Comparison of ENCODE assay signal across 7 cellular contexts in the genomic region with DNA sequence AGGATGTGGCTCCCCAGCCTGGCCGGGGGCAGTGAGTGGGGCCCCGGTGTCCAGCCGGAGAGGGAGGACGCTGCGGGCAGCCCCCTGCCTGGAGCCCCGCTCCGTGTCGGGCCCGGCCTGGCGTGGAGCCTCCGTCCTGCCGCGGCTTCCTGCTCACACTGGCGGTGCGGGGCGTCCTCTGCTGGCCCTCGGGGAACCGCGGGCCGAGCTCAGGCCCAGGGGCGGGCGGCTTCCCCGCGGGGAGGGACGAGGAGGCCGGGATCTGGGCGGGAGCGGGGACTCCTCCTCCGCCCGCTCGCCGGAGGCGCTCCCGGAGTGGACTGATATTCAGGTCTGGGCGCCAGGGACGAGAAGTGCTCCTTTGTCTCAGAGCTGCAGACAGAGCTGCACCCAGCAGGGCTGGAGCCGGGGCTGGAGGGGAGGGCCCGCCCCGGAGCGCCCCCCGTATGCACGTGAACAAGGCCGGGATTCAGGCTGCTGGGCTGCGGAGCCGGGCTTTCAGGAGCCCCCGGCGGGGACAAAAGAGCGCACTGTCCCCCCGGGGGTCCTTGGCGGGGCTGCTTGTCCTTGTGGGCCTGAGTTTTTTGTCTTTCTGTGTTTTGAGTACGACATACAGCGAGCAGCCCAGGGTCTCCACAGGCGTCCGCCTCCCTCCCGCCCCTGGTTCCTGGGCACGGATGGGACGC. TPM values are rescaled to one million over a fixed set of nuclear protein-coding genes. Genes with fewer than 3 reads are reported as not detected.
DNase-seq lines count a peak whose midpoint lies in the region; ATAC-seq and TF ChIP-seq lines count a peak whose summit lies in the region.

No MANE protein-coding gene starts in this region.

- POLR2A ChIA-PET in HEK293T (lab: Yijun Ruan, JAX), result no interaction called here

- H3K36me3 ChIP-seq in NT2/D1 (ENCODE audit: insufficient read depth, insufficient read length, low read length), result no peaks in the 10 kb centered on the region
- no peaks in the 10 kb centered on the region for H3K36me3 ChIP-seq in ovary

- no peak for TF ChIP-seq EP300 in ovary (IDR thresholded peaks at IDR 0.05)

- H3K9me3 ChIP-seq in NT2/D1 (ENCODE audit: insufficient read depth, low read length) (no peaks in the 10 kb centered on the region), ovary (no peaks in the 10 kb centered on the region)

- peak overlapping the region; percentile 62 to 76 for H3K27ac ChIP-seq in ovary

- peak; percentile 65 to 85 (median 77) for TF ChIP-seq CTCF in ovary (IDR thresholded peaks at IDR 0.05)

- H3K27me3 ChIP-seq in NT2/D1 (ENCODE audit: insufficient read depth, insufficient read length) (peaks cover 6% of the 10 kb centered on the region), ovary (no peaks in the 10 kb centered on the region)

- H3K4me1 ChIP-seq in NT2/D1 (ENCODE audit: insufficient read depth, insufficient read length), result peaks cover 23% of the 10 kb centered on the region
- peaks cover 8% of the 10 kb centered on the region for H3K4me1 ChIP-seq in ovary (ENCODE audit: insufficient read depth)

- 0 to 1% (median 1%) methylated on average over 11 to 57 of the region's 57 CpGs for WGBS in ovary, 3 donors

- CTCF ChIA-PET in HEK293T (lab: Yijun Ruan, JAX), result interaction anchor here (0.9 to 1.0 kb wide), 2 partner anchors 13 to 727 kb away, joined by 3 read pairs; no protein-coding TSS in a partner anchor

- peak; percentile 92 for ATAC-seq in left ventricle myocardium superior

- intact Hi-C loops in left ventricle myocardium superior (cut with micrococcal nuclease) (no loop called here), ovary (cut with DNase I) (loop anchor here in 3 of 4 donors (5.0 to 10.0 kb wide), 4 partner anchors 67 to 916 kb away; no protein-coding TSS in a partner anchor)

- H3K9ac ChIP-seq in NT2/D1 (ENCODE audit: insufficient read length, low read depth), result peak overlapping the region; percentile 97

- TF ChIP-seq POLR2A in ovary (IDR thresholded peaks at IDR 0.05), result peak; percentile 44

- H3K4me3 ChIP-seq in NT2/D1 (ENCODE audit: insufficient read length, low read depth) (peak overlapping the region; percentile 95), ovary (peak overlapping the region; percentile 38)

- DNase-seq in EH (ENCODE audit: low read depth), result peak; percentile 91
- peak; percentile 72 for DNase-seq in HEK293T (ENCODE audit: extremely low spot score)
- DNase-seq in NT2/D1 (ENCODE audit: low read depth, low spot score), result peak; percentile 68
- DNase-seq in astrocyte of the hippocampus (ENCODE audit: low read depth, low spot score), result peak; percentile 93
- peak; percentile 87 for DNase-seq in left ventricle myocardium superior
- DNase-seq in ovary, result peak; percentile 87 to 94 (median 88)
- DNase-seq in NCI-H187 treated with DMSO at 0.1 percent for 48 hours (lab: John Stamatoyannopoulos, UW), result no peak

TF ChIP-seq in HEK293T, 16 proteins besides CTCF, POLR2A, EP300 and RAD21:
- TF ChIP-seq HDGF (IDR thresholded peaks at IDR 0.05; ENCODE audit: borderline replicate concordance), result no peak
- TF ChIP-seq, protein P1, sequence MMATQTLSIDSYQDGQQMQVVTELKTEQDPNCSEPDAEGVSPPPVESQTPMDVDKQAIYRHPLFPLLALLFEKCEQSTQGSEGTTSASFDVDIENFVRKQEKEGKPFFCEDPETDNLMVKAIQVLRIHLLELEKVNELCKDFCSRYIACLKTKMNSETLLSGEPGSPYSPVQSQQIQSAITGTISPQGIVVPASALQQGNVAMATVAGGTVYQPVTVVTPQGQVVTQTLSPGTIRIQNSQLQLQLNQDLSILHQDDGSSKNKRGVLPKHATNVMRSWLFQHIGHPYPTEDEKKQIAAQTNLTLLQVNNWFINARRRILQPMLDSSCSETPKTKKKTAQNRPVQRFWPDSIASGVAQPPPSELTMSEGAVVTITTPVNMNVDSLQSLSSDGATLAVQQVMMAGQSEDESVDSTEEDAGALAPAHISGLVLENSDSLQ (IDR thresholded peaks at IDR 0.05), result no peak

RNA-seq across cellular contexts. Expression of gene MMP17, which starts 2.3 kb away (rescaled TPM):
- total RNA-seq in left ventricle myocardium superior, result 0.47 TPM
- 10 to 100 TPM in 5 of 7 donors, 1 to 10 TPM in 2; 9.3 to 15.6 (median 13.3) TPM for total RNA-seq in ovary
- 10 to 100 TPM in 1 of 2 donors, under 1 TPM in 1; 0.78 to 15.5 TPM for polyA plus RNA-seq in ovary
